Comparison of ENCODE assay signal across 17 cellular contexts in the genomic region with DNA sequence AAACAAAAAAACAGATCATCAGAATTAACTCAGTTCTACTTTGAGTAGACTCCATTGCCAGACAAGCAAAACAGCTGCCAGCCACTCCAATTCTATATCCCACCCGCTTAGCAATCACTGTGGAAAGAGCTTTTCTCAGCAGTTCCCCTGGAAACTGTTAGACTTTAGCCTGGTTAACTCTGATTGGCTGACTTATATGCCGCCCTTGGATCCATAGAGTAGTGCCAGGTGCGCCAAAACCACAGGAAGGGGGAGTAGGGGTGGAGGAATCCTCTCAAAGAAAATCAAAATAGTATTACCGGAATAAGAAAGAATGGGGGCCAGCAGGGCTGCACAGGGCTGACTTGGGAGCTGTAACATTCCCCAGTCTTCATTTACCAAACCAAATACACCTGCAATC. TPM values are rescaled to one million over a fixed set of nuclear protein-coding genes. Genes with fewer than 3 reads are reported as not detected.
DNase-seq lines count a peak whose midpoint lies in the region; ATAC-seq and TF ChIP-seq lines count a peak whose summit lies in the region.
"Had no signal": no experiment of that assay in that cellular context is flagged by ENCODE, and none has a peak within 500 bp of the region (broad histone marks: within the 10 kb centered on the region; RNA-seq: fewer than 3 reads in every experiment).

No MANE protein-coding gene starts in this region.

- TF ChIP-seq CTCF in mucosa of descending colon (IDR thresholded peaks at IDR 0.05) = no peak

- no peak overlapping the region for H3K4me3 ChIP-seq in Jurkat, Clone E6-1 (ENCODE audit: low read length)
- no peak overlapping the region for H3K4me3 ChIP-seq in mucosa of descending colon
- H3K4me3 ChIP-seq: GM23248, SJCRH30 had no signal

- ATAC-seq in mucosa of descending colon (peak; percentile 55), Right ventricle myocardium superior (ENCODE audit: poor library complexity) (no peak)

- H3K36me3 ChIP-seq in mucosa of descending colon (ENCODE audit: low read depth) = no peaks in the 10 kb centered on the region
- H3K36me3 ChIP-seq: brain microvascular endothelial cell, SJCRH30 had no signal

- intact Hi-C loops in mucosa of descending colon (cut with DNase I, micrococcal nuclease) (no loop called here), Right ventricle myocardium superior (cut with DNase I) (no loop called here)

- no peaks in the 10 kb centered on the region for H3K4me1 ChIP-seq in mucosa of descending colon (ENCODE audit: low read depth)
- H3K4me1 ChIP-seq: SJCRH30 had no signal

- peak; percentile 50 for DNase-seq in Jurkat, Clone E6-1 (ENCODE audit: low read depth, low spot score)
- peak; percentile 95 for DNase-seq in NCI-H2107 treated with DMSO at 0.1 percent for 48 hours (lab: John Stamatoyannopoulos, UW; ENCODE audit: unreplicated experiment)
- DNase-seq in NCI-H82 treated with DMSO at 0.1 percent for 48 hours (lab: John Stamatoyannopoulos, UW; ENCODE audit: unreplicated experiment) = peak; percentile 30
- DNase-seq in mucosa of descending colon = no peak
- DNase-seq in GF-D8 (lab: John Stamatoyannopoulos, UW) = no peak
- DNase-seq in Right ventricle myocardium superior = no peak
- DNase-seq in activated CD4-positive, alpha-beta T cell treated with anti-CD3 and anti-CD28 coated beads, Interleukin-2, amount 50 U/mL, for 1 hour = no peak
- no peak for DNase-seq in hippocampal formation (lab: John Stamatoyannopoulos, UW)
- DNase-seq: activated CD4-positive, alpha-beta T cell treated with anti-CD3 and anti-CD28 coated beads for 48 hours; activated T-cell treated with anti-CD3 and anti-CD28 coated beads, Interleukin-2, amount 50 U/mL, for 1 hour; brain microvascular endothelial cell; DMS153; GM23248; stimulated activated CD4-positive, alpha-beta T cell treated with anti-CD3 and anti-CD28 coated beads, Interleukin-2, amount 100 ng/mL, for 48 hours; T1000 had no signal

- H3K9me3 ChIP-seq in mucosa of descending colon = no peaks in the 10 kb centered on the region
- H3K9me3 ChIP-seq: SJCRH30 had no signal

RNA-seq across cellular contexts. Expression of gene EML5, which starts 5.4 kb away (rescaled TPM):
- polyA plus RNA-seq in Jurkat, Clone E6-1 (2012; ENCODE audit: insufficient read depth, insufficient read length) = 3.3 TPM
- total RNA-seq in mucosa of descending colon (1 to 10 TPM; 1.3 to 4.1 (median 1.4) TPM), Right ventricle myocardium superior (0.16 TPM)
- total RNA-seq: glomerular endothelial cell had no signal

RNA-seq across cellular contexts. Expression of gene TTC8, which starts 26.3 kb away (rescaled TPM):
- 5.8 TPM for polyA plus RNA-seq in Jurkat, Clone E6-1 (2012; ENCODE audit: insufficient read depth, insufficient read length)
- 10 to 100 TPM; 12.5 to 20.2 (median 14.1) TPM for total RNA-seq in mucosa of descending colon
- 5.2 TPM for total RNA-seq in Right ventricle myocardium superior

Comparison
In these comparisons a context has a peak if more than half of its experiments do, and no peak if none do; other contexts are left out.
1. DNase-seq: peak in Jurkat, Clone E6-1 (single experiment), NCI-H2107 treated with DMSO at 0.1 percent for 48 hours (single experiment) and NCI-H82 treated with DMSO at 0.1 percent for 48 hours (single experiment); none in mucosa of descending colon (0 of 3), GF-D8 (single experiment), Right ventricle myocardium superior (single experiment), activated CD4-positive, alpha-beta T cell treated with anti-CD3 and anti-CD28 coated beads, Interleukin-2, amount 50 U/mL, for 1 hour (single experiment) and hippocampal formation (0 of 2).